2 cellular contexts compared by ENCODE assay signal in the genomic region with DNA sequence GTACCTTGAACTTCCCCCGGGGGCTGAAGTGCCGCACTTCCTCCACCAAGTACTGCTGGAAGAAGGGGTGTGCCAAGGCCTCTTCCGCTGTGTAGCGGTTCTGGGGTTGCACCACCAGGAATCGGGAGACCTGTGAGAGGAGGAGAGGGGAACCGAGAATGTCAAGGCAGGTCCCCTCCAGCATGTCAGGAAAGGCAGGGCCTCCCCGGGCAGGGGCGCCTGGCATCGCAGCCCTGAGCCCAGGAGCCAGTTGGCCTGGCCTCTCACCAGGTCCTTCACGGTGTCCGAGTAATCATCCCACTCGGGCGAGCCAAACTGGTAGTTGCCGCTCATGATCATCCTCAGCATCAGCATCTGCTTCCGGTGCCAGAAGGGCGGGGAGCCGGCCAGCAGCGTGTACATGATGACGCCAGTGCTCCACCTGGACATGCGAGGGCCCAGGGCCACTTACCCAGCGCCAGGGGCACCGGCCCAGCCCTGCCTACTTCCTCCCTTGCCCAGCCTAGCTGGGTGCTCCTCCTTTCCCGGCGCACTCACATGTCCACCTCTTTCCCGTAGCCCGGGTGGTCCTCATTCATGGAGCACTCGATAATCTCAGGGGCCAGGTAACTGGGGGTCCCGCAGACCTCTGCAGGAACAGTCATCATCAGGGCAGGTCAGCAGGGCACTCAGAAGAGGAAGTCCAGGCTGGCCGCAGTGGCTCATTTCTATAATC.
TF ChIP-seq lines count a peak whose summit lies in the region.

No MANE protein-coding gene starts in this region.

TF ChIP-seq in H1, 55 proteins besides CTCF, POLR2A, EP300 and RAD21:
- TF ChIP-seq NANOG (IDR thresholded peaks at IDR 0.05; ENCODE audit: insufficient read depth, low read depth, low read length, poor library complexity, severe bottlenecking), result no peak
- TF ChIP-seq, protein P1, sequence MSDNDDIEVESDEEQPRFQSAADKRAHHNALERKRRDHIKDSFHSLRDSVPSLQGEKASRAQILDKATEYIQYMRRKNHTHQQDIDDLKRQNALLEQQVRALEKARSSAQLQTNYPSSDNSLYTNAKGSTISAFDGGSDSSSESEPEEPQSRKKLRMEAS (IDR thresholded peaks at IDR 0.05), result no peak
- no peak for TF ChIP-seq BACH1 (IDR thresholded peaks at IDR 0.05; ENCODE audit: low read length)
- no peak for TF ChIP-seq YY1 (IDR thresholded peaks at IDR 0.05; ENCODE audit: low read depth, low read length)
- TF ChIP-seq BCL11A (IDR thresholded peaks at IDR 0.05; ENCODE audit: low read depth in 2 of 2, low read length in 2 of 2), result no peak
- TF ChIP-seq POU5F1 (IDR thresholded peaks at IDR 0.05; ENCODE audit: low read depth, low read length), result no peak
- no peak for TF ChIP-seq MAFK (IDR thresholded peaks at IDR 0.05; ENCODE audit: low read depth, low read length)
- TF ChIP-seq, protein P2, sequence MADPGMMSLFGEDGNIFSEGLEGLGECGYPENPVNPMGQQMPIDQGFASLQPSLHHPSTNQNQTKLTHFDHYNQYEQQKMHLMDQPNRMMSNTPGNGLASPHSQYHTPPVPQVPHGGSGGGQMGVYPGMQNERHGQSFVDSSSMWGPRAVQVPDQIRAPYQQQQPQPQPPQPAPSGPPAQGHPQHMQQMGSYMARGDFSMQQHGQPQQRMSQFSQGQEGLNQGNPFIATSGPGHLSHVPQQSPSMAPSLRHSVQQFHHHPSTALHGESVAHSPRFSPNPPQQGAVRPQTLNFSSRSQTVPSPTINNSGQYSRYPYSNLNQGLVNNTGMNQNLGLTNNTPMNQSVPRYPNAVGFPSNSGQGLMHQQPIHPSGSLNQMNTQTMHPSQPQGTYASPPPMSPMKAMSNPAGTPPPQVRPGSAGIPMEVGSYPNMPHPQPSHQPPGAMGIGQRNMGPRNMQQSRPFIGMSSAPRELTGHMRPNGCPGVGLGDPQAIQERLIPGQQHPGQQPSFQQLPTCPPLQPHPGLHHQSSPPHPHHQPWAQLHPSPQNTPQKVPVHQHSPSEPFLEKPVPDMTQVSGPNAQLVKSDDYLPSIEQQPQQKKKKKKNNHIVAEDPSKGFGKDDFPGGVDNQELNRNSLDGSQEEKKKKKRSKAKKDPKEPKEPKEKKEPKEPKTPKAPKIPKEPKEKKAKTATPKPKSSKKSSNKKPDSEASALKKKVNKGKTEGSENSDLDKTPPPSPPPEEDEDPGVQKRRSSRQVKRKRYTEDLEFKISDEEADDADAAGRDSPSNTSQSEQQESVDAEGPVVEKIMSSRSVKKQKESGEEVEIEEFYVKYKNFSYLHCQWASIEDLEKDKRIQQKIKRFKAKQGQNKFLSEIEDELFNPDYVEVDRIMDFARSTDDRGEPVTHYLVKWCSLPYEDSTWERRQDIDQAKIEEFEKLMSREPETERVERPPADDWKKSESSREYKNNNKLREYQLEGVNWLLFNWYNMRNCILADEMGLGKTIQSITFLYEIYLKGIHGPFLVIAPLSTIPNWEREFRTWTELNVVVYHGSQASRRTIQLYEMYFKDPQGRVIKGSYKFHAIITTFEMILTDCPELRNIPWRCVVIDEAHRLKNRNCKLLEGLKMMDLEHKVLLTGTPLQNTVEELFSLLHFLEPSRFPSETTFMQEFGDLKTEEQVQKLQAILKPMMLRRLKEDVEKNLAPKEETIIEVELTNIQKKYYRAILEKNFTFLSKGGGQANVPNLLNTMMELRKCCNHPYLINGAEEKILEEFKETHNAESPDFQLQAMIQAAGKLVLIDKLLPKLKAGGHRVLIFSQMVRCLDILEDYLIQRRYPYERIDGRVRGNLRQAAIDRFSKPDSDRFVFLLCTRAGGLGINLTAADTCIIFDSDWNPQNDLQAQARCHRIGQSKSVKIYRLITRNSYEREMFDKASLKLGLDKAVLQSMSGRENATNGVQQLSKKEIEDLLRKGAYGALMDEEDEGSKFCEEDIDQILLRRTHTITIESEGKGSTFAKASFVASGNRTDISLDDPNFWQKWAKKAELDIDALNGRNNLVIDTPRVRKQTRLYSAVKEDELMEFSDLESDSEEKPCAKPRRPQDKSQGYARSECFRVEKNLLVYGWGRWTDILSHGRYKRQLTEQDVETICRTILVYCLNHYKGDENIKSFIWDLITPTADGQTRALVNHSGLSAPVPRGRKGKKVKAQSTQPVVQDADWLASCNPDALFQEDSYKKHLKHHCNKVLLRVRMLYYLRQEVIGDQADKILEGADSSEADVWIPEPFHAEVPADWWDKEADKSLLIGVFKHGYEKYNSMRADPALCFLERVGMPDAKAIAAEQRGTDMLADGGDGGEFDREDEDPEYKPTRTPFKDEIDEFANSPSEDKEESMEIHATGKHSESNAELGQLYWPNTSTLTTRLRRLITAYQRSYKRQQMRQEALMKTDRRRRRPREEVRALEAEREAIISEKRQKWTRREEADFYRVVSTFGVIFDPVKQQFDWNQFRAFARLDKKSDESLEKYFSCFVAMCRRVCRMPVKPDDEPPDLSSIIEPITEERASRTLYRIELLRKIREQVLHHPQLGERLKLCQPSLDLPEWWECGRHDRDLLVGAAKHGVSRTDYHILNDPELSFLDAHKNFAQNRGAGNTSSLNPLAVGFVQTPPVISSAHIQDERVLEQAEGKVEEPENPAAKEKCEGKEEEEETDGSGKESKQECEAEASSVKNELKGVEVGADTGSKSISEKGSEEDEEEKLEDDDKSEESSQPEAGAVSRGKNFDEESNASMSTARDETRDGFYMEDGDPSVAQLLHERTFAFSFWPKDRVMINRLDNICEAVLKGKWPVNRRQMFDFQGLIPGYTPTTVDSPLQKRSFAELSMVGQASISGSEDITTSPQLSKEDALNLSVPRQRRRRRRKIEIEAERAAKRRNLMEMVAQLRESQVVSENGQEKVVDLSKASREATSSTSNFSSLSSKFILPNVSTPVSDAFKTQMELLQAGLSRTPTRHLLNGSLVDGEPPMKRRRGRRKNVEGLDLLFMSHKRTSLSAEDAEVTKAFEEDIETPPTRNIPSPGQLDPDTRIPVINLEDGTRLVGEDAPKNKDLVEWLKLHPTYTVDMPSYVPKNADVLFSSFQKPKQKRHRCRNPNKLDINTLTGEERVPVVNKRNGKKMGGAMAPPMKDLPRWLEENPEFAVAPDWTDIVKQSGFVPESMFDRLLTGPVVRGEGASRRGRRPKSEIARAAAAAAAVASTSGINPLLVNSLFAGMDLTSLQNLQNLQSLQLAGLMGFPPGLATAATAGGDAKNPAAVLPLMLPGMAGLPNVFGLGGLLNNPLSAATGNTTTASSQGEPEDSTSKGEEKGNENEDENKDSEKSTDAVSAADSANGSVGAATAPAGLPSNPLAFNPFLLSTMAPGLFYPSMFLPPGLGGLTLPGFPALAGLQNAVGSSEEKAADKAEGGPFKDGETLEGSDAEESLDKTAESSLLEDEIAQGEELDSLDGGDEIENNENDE (IDR thresholded peaks at IDR 0.05; ENCODE audit: insufficient replicate concordance, low read length), result no peak
- TF ChIP-seq RFX5 (IDR thresholded peaks at IDR 0.05; ENCODE audit: borderline replicate concordance, low read depth, low read length), result no peak
- TF ChIP-seq KDM1A (IDR thresholded peaks at IDR 0.05; ENCODE audit: borderline replicate concordance, low read length), result no peak
- TF ChIP-seq GTF2F1 (IDR thresholded peaks at IDR 0.05; ENCODE audit: borderline replicate concordance, low read depth, low read length), result no peak
- TF ChIP-seq CTBP2 (IDR thresholded peaks at IDR 0.05; ENCODE audit: borderline replicate concordance, insufficient read depth, insufficient read length, low read length), result no peak

TF ChIP-seq in WTC11, 78 proteins besides CTCF, POLR2A, EP300 and RAD21:
- TF ChIP-seq, protein P3, sequence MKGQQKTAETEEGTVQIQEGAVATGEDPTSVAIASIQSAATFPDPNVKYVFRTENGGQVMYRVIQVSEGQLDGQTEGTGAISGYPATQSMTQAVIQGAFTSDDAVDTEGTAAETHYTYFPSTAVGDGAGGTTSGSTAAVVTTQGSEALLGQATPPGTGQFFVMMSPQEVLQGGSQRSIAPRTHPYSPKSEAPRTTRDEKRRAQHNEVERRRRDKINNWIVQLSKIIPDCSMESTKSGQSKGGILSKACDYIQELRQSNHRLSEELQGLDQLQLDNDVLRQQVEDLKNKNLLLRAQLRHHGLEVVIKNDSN (CRISPR knock-in tag; IDR thresholded peaks at IDR 0.05), result no peak
- TF ChIP-seq, protein P4, sequence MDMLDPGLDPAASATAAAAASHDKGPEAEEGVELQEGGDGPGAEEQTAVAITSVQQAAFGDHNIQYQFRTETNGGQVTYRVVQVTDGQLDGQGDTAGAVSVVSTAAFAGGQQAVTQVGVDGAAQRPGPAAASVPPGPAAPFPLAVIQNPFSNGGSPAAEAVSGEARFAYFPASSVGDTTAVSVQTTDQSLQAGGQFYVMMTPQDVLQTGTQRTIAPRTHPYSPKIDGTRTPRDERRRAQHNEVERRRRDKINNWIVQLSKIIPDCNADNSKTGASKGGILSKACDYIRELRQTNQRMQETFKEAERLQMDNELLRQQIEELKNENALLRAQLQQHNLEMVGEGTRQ (CRISPR knock-in tag; IDR thresholded peaks at IDR 0.05), result no peak
- no peak for TF ChIP-seq NFYB (CRISPR knock-in tag; conservative IDR thresholded peaks at IDR 0.05; ENCODE audit: low read depth)
- TF ChIP-seq FOXK1 (CRISPR knock-in tag; IDR thresholded peaks at IDR 0.05), result no peak
- no peak for TF ChIP-seq NFATC4 (CRISPR knock-in tag; IDR thresholded peaks at IDR 0.05)
- TF ChIP-seq ZNF317 (CRISPR knock-in tag; IDR thresholded peaks at IDR 0.05; ENCODE audit: borderline replicate concordance, low read depth), result no peak
- no peak for TF ChIP-seq ZBTB21 (CRISPR knock-in tag; IDR thresholded peaks at IDR 0.05; ENCODE audit: borderline replicate concordance)
- TF ChIP-seq, protein P5, sequence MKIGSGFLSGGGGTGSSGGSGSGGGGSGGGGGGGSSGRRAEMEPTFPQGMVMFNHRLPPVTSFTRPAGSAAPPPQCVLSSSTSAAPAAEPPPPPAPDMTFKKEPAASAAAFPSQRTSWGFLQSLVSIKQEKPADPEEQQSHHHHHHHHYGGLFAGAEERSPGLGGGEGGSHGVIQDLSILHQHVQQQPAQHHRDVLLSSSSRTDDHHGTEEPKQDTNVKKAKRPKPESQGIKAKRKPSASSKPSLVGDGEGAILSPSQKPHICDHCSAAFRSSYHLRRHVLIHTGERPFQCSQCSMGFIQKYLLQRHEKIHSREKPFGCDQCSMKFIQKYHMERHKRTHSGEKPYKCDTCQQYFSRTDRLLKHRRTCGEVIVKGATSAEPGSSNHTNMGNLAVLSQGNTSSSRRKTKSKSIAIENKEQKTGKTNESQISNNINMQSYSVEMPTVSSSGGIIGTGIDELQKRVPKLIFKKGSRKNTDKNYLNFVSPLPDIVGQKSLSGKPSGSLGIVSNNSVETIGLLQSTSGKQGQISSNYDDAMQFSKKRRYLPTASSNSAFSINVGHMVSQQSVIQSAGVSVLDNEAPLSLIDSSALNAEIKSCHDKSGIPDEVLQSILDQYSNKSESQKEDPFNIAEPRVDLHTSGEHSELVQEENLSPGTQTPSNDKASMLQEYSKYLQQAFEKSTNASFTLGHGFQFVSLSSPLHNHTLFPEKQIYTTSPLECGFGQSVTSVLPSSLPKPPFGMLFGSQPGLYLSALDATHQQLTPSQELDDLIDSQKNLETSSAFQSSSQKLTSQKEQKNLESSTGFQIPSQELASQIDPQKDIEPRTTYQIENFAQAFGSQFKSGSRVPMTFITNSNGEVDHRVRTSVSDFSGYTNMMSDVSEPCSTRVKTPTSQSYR (CRISPR knock-in tag; IDR thresholded peaks at IDR 0.05), result no peak
- TF ChIP-seq ZNF219 (CRISPR knock-in tag; IDR thresholded peaks at IDR 0.05; ENCODE audit: borderline replicate concordance), result no peak
- no peak for TF ChIP-seq ZNF396 (CRISPR knock-in tag; IDR thresholded peaks at IDR 0.05; ENCODE audit: borderline replicate concordance)
- TF ChIP-seq CREB1 (CRISPR knock-in tag; IDR thresholded peaks at IDR 0.05), result no peak
TF ChIP-seq in WTC11: peak in this region for 0.
